Comparison of ENCODE assay signal across 11 cellular contexts in the genomic region with DNA sequence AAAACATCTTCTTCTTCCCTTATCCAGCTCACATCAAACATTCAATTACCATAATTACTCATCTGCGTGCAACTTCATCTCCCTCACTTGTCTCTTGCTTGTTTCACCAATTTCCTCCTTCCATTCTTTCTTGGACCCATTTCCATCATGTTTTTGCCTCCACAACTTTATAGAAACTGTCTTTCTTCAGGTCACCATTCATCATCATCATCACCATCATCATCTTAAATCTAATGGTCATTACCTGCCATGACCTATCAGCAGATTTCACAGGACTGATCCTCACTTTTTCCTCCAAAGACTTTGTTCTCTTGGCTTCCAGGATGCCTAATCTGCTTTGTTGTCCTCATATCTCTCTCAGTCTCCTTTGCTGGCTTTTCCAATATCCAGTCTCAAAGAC.
"Had no signal": no experiment of that assay in that cellular context is flagged by ENCODE, and none has a peak within 500 bp of the region (broad histone marks: within the 10 kb centered on the region; RNA-seq: fewer than 3 reads in every experiment).

No MANE protein-coding gene starts in this region.

- H2AFZ ChIP-seq: GM23248, GM23338 had no signal

- H3K27ac ChIP-seq: GM23248 had no signal

- H3K4me1 ChIP-seq: HAP-1 had no signal

- H3K4me3 ChIP-seq: GM23248, GM23338, HAP-1 had no signal

- H3K36me3 ChIP-seq: HAP-1 had no signal

- DNase-seq: GM23248, GOT3, H7, H9, HCEC 1CT, HFFc6 had no signal

- H3K9me3 ChIP-seq: HAP-1 had no signal

- ATAC-seq: GM23338, HCT116 had no signal

- FAIRE-seq: H1, H54 had no signal

- H3K9ac ChIP-seq: GM23248 had no signal

- H3K4me2 ChIP-seq: GM23338 had no signal
